In the genomic region with DNA sequence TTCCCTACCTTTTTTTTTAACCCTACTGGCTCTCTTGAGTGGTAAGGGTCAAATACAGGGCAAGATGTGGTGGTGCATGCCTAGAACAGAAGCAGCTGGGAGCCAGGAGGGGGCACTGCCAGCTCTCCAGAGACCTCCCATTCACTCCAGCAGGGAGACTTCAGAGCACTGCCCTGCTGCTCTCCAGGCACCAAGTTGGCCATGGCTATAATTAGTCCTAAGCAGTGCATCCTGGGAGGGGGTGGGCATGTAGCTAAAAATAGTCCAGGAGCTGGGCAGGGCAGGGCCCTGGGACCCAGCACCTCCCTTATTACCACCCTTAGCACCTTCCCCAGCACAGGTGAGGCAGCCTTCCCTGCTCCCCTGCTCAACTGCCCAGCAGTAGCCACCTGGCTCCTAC, we compare ENCODE assay signal across 8 cellular contexts. TPM values are rescaled to one million over a fixed set of nuclear protein-coding genes. Genes with fewer than 3 reads are reported as not detected.
DNase-seq lines count a peak whose midpoint lies in the region; ATAC-seq, FAIRE-seq and TF ChIP-seq lines count a peak whose summit lies in the region.

No MANE protein-coding gene starts in this region.

- TF ChIP-seq CTCF in GM06990 (IDR thresholded peaks at IDR 0.05; ENCODE audit: insufficient read depth, low read length, poor library complexity, severe bottlenecking) (peak; percentile 25), PC-3 (conservative IDR thresholded peaks at IDR 0.05; ENCODE audit: low read depth, low read length) (0 out of 2 replicates have a peak, but pooled peaks have one; percentile 21)
- no peak for TF ChIP-seq CTCF in CD8-positive, alpha-beta T cell (IDR thresholded peaks at IDR 0.05)

- in situ Hi-C loops in ACHN (cut with HindIII; ENCODE audit: low pct_ligation_motif_present, low pct_unique_long_range_greater_than_20kb, low sequenced_read_pairs): no loop called here

- H3K9ac ChIP-seq in PC-3 (ENCODE audit: low read length): no peak overlapping the region

- no peak overlapping the region for H3K27ac ChIP-seq in PC-3 (ENCODE audit: low read length)
- no peak overlapping the region for H3K27ac ChIP-seq in CD8-positive, alpha-beta T cell (ENCODE audit: low read depth, low read length)

- peaks cover 47% of the 10 kb centered on the region for H3K4me1 Mint-ChIP-seq in CD8-positive, alpha-beta T cell (ENCODE audit: low read depth)
- H3K4me1 Mint-ChIP-seq in activated CD8-positive, alpha-beta memory T cell treated with anti-CD3 and anti-CD28 coated beads, Interleukin-2, amount 10 ng/mL, durations not matched to agents 7 days and 5 days: peaks cover 58% of the 10 kb centered on the region

- no peaks in the 10 kb centered on the region for H3K9me3 Mint-ChIP-seq in CD8-positive, alpha-beta T cell
- no peaks in the 10 kb centered on the region for H3K9me3 Mint-ChIP-seq in activated CD8-positive, alpha-beta memory T cell treated with anti-CD3 and anti-CD28 coated beads, Interleukin-2, amount 10 ng/mL, durations not matched to agents 7 days and 5 days (ENCODE audit: low read depth)

- no peak overlapping the region for H3K4me3 Mint-ChIP-seq in CD8-positive, alpha-beta T cell
- H3K4me3 Mint-ChIP-seq in activated CD8-positive, alpha-beta memory T cell treated with anti-CD3 and anti-CD28 coated beads, Interleukin-2, amount 10 ng/mL, durations not matched to agents 7 days and 5 days: no peak overlapping the region

- intact Hi-C loops in PC-3 (cut with micrococcal nuclease): loop anchor here (2.0 kb wide), 1 partner anchor 38 kb away; no protein-coding TSS in a partner anchor
- intact Hi-C loops in CD8-positive, alpha-beta T cell (cut with DNase I, micrococcal nuclease): loop anchor here (5.0 to 10.0 kb wide), 3 partner anchors 52 to 476 kb away; partner anchors contain the start of genes ABHD15 (in 1 of the 2), TAOK1 (in 1 of the 2) and TP53I13 (in 1 of the 2)

- no peaks in the 10 kb centered on the region for H3K36me3 Mint-ChIP-seq in CD8-positive, alpha-beta T cell
- no peaks in the 10 kb centered on the region for H3K36me3 Mint-ChIP-seq in activated CD8-positive, alpha-beta memory T cell treated with anti-CD3 and anti-CD28 coated beads, Interleukin-2, amount 10 ng/mL, durations not matched to agents 7 days and 5 days

- CTCF ChIA-PET in PC-3 (lab: Charles Lee): interaction anchor here (0.6 to 1.6 kb wide), 2 partner anchors 20 to 46 kb away, joined by 4 read pairs; no protein-coding TSS in a partner anchor
- CTCF ChIA-PET in CD8-positive, alpha-beta T cell (lab: Charles Lee): interaction anchor here (1.0 to 10.9 kb wide), 6 partner anchors 9 to 312 kb away, joined by 3 to 216 read pairs (median 27); partner anchors contain the start of genes ANKRD13B and SSH2
- CTCF ChIA-PET in activated CD8-positive, alpha-beta memory T cell treated with anti-CD3 and anti-CD28 coated beads, Interleukin-2, amount 10 ng/mL, durations not matched to agents 7 days and 5 days (lab: Charles Lee): interaction anchor here (1.0 to 24.4 kb wide), 9 partner anchors 8 to 312 kb away, joined by 3 to 458 read pairs (median 40); partner anchors contain the start of genes ABHD15, SSH2 and TP53I13

- H4K20me1 ChIP-seq in PC-3 (ENCODE audit: low read length): no peaks in the 10 kb centered on the region

- H2AFZ ChIP-seq in PC-3 (ENCODE audit: low read length): no peak overlapping the region

- H3K4me3 ChIP-seq in GM06990 (replicated peaks; ENCODE audit: low read depth, low read length) (no peak overlapping the region), PC-3 (ENCODE audit: low read length) (no peak overlapping the region)
- no peak overlapping the region for H3K4me3 ChIP-seq in CD8-positive, alpha-beta T cell (ENCODE audit: low read depth, low read length)

- no peak overlapping the region for H3K4me2 ChIP-seq in PC-3 (ENCODE audit: low read length)

- peaks cover 2% of the 10 kb centered on the region for H3K27me3 ChIP-seq in GM06990 (replicated peaks; ENCODE audit: control insufficient read depth, insufficient read depth, low read length)
- no peaks in the 10 kb centered on the region for H3K27me3 ChIP-seq in PC-3 (ENCODE audit: low read length)
- H3K27me3 ChIP-seq in CD8-positive, alpha-beta T cell (ENCODE audit: insufficient read depth, low read length): no peaks in the 10 kb centered on the region

- H3K36me3 ChIP-seq in GM06990 (ENCODE audit: control insufficient read depth, insufficient read depth, low read length): no peaks in the 10 kb centered on the region
- no peaks in the 10 kb centered on the region for H3K36me3 ChIP-seq in PC-3 (ENCODE audit: low read depth, low read length)
- no peaks in the 10 kb centered on the region for H3K36me3 ChIP-seq in CD8-positive, alpha-beta T cell (ENCODE audit: insufficient read depth, low read length)

- no TSS peak for BruUV-seq in PC-3 (replicated peaks; lab: Mats Ljungman, UMichigan)

- H3K9me3 ChIP-seq in PC-3 (ENCODE audit: low read length): no peaks in the 10 kb centered on the region
- no peaks in the 10 kb centered on the region for H3K9me3 ChIP-seq in CD8-positive, alpha-beta T cell (ENCODE audit: low read length)

- peaks cover 32% of the 10 kb centered on the region for H3K4me1 ChIP-seq in PC-3 (ENCODE audit: insufficient read depth, low read length)
- peaks cover 49% of the 10 kb centered on the region for H3K4me1 ChIP-seq in CD8-positive, alpha-beta T cell (ENCODE audit: insufficient read depth, low read length)

- no peaks in the 10 kb centered on the region for H3K9me2 ChIP-seq in PC-3 (replicated peaks; ENCODE audit: low read length)

- FAIRE-seq in RCC 7860 (lab: Jason Lieb, UNC): no peak

- H3K27ac Mint-ChIP-seq in CD8-positive, alpha-beta T cell: no peak overlapping the region
- no peak overlapping the region for H3K27ac Mint-ChIP-seq in activated CD8-positive, alpha-beta memory T cell treated with anti-CD3 and anti-CD28 coated beads, Interleukin-2, amount 10 ng/mL, durations not matched to agents 7 days and 5 days

- H3K27me3 Mint-ChIP-seq in CD8-positive, alpha-beta T cell (ENCODE audit: low read depth): no peaks in the 10 kb centered on the region
- H3K27me3 Mint-ChIP-seq in activated CD8-positive, alpha-beta memory T cell treated with anti-CD3 and anti-CD28 coated beads, Interleukin-2, amount 10 ng/mL, durations not matched to agents 7 days and 5 days: peaks cover 18% of the 10 kb centered on the region

- H3F3A ChIP-seq in PC-3 (ENCODE audit: low read length, unreplicated experiment): no peaks in the 10 kb centered on the region

- ATAC-seq in PC-3 (no peak), GM21528 (IDR thresholded peaks at IDR 0.05; ENCODE audit: low FRiP score, unreplicated experiment) (no peak)
- ATAC-seq in CD8-positive, alpha-beta T cell: no peak
- no peak for ATAC-seq in activated CD8-positive, alpha-beta memory T cell treated with anti-CD3 and anti-CD28 coated beads, Interleukin-2, amount 10 ng/mL, durations not matched to agents 7 days and 5 days

- POLR2A ChIA-PET in PC-3 (lab: Charles Lee; ENCODE audit: unreplicated experiment): no interaction called here
- POLR2A ChIA-PET in CD8-positive, alpha-beta T cell (lab: Charles Lee): interaction anchor here (1.7 kb wide), 1 partner anchor 89 kb away, joined by 3 read pairs; no protein-coding TSS in a partner anchor

- DNase-seq in ACHN (peak; percentile 65), GM06990 (ENCODE audit: extremely low read depth, insufficient read length) (no peak), PC-3 (no peak), foreskin melanocyte (peak; percentile 62), RCC 7860 (ENCODE audit: low spot score) (no peak)
- DNase-seq in CD8-positive, alpha-beta T cell: no peak
- no peak for DNase-seq in activated CD8-positive, alpha-beta memory T cell treated with anti-CD3 and anti-CD28 coated beads, Interleukin-2, amount 10 ng/mL, durations not matched to agents 7 days and 5 days

- H3K79me2 ChIP-seq in PC-3 (ENCODE audit: low read length): no peaks in the 10 kb centered on the region

RNA-seq across cellular contexts. Expression of gene CORO6, which starts 3.5 kb away (rescaled TPM):
- 0.44 and 0.58 TPM in 2 replicates for total RNA-seq in PC-3 (2014; rRNA removed)
- total RNA-seq in CD8-positive, alpha-beta T cell: 1 to 10 TPM; 1.2 to 1.7 TPM
- 1 to 10 TPM; 2.7 to 7.0 TPM for total RNA-seq in activated CD8-positive, alpha-beta memory T cell treated with anti-CD3 and anti-CD28 coated beads, Interleukin-2, amount 10 ng/mL, durations not matched to agents 7 days and 5 days

RNA-seq across cellular contexts. Expression of gene ANKRD13B, which starts 26.3 kb away (rescaled TPM):
- 11.2 and 11.5 TPM in 2 replicates for total RNA-seq in PC-3 (2014; rRNA removed)
- 1 to 10 TPM in 1 of 2 experiments, under 1 TPM in 1; 0.83 to 1.3 TPM for total RNA-seq in CD8-positive, alpha-beta T cell
- 10 to 100 TPM; 15.6 to 20.1 TPM for total RNA-seq in activated CD8-positive, alpha-beta memory T cell treated with anti-CD3 and anti-CD28 coated beads, Interleukin-2, amount 10 ng/mL, durations not matched to agents 7 days and 5 days

RNA-seq across cellular contexts. Expression of gene GIT1, which starts 29.8 kb away (rescaled TPM):
- 24.2 and 32.2 TPM in 2 replicates for total RNA-seq in PC-3 (2014; rRNA removed)
- total RNA-seq in CD8-positive, alpha-beta T cell: 10 to 100 TPM; 25.8 to 27.0 TPM
- 10 to 100 TPM; 69.5 to 79.5 TPM for total RNA-seq in activated CD8-positive, alpha-beta memory T cell treated with anti-CD3 and anti-CD28 coated beads, Interleukin-2, amount 10 ng/mL, durations not matched to agents 7 days and 5 days

RNA-seq across cellular contexts. Expression of gene TP53I13, which starts 50.8 kb away (rescaled TPM):
- 45.0 and 61.7 TPM in 2 replicates for total RNA-seq in PC-3 (2014; rRNA removed)
- total RNA-seq in CD8-positive, alpha-beta T cell: 10 to 100 TPM; 50.2 to 54.1 TPM
- 100 to 1,000 TPM in 1 of 2 experiments, 10 to 100 TPM in 1; 97.0 to 131 TPM for total RNA-seq in activated CD8-positive, alpha-beta memory T cell treated with anti-CD3 and anti-CD28 coated beads, Interleukin-2, amount 10 ng/mL, durations not matched to agents 7 days and 5 days

RNA-seq across cellular contexts. Expression of gene ABHD15, which starts 52.4 kb away (rescaled TPM):
- 6.3 and 7.9 TPM in 2 replicates for total RNA-seq in PC-3 (2014; rRNA removed)
- 1 to 10 TPM; 8.3 to 8.7 TPM for total RNA-seq in CD8-positive, alpha-beta T cell
- total RNA-seq in activated CD8-positive, alpha-beta memory T cell treated with anti-CD3 and anti-CD28 coated beads, Interleukin-2, amount 10 ng/mL, durations not matched to agents 7 days and 5 days: 10 to 100 TPM; 20.0 to 20.3 TPM

Comparison
In these comparisons a context has a peak if more than half of its experiments do, and no peak if none do; other contexts are left out.
1. DNase-seq: peak in ACHN (single experiment) and foreskin melanocyte (single experiment); none in GM06990 (single experiment), PC-3 (single experiment), RCC 7860 (single experiment), CD8-positive, alpha-beta T cell (0 of 7) and activated CD8-positive, alpha-beta memory T cell treated with anti-CD3 and anti-CD28 coated beads, Interleukin-2, amount 10 ng/mL, durations not matched to agents 7 days and 5 days (single experiment).